ENCODE assay signal across 1 cellular context in genomic region chr11:80085563-80085962, GRCh38.
TF ChIP-seq lines count a peak whose summit lies in the region.

No MANE protein-coding gene starts in this region.

TF ChIP-seq in H1, 55 proteins besides CTCF, POLR2A, EP300 and RAD21:
- TF ChIP-seq CEBPB (IDR thresholded peaks at IDR 0.05; ENCODE audit: low read depth, low read length) (no peak), BCL11A (IDR thresholded peaks at IDR 0.05; ENCODE audit: low read depth in 2 of 2, low read length in 2 of 2) (no peak), CHD2 (IDR thresholded peaks at IDR 0.05; ENCODE audit: low read length) (no peak), CBX5 (IDR thresholded peaks at IDR 0.05; ENCODE audit: low read depth, low read length) (no peak), SP2 (IDR thresholded peaks at IDR 0.05; ENCODE audit: low read length) (no peak), MAFK (IDR thresholded peaks at IDR 0.05; ENCODE audit: low read depth, low read length) (no peak), SIN3A (conservative IDR thresholded peaks at IDR 0.05 in 1 of 2, IDR thresholded peaks at IDR 0.05 in 1 of 2; ENCODE audit: low read depth in 1 of 2, low read length in 2 of 2) (no peak), TBP (IDR thresholded peaks at IDR 0.05; ENCODE audit: low read depth, low read length) (no peak), KDM5A (IDR thresholded peaks at IDR 0.05; ENCODE audit: low read length) (no peak), CHD7 (IDR thresholded peaks at IDR 0.05; ENCODE audit: insufficient replicate concordance, low read length) (no peak), EZH2 (IDR thresholded peaks at IDR 0.05; ENCODE audit: low read depth, low read length, severe bottlenecking) (no peak), PHF8 (conservative IDR thresholded peaks at IDR 0.05; ENCODE audit: low read depth, low read length) (no peak), TAF7 (optimal IDR thresholded peaks at IDR 0.05; ENCODE audit: borderline replicate concordance, low read depth, low read length) (no peak), RNF2 (IDR thresholded peaks at IDR 0.05; ENCODE audit: borderline replicate concordance, low read depth, low read length, missing control alignments, poor library complexity, severe bottlenecking) (no peak), POLR2AphosphoS5 (IDR thresholded peaks at IDR 0.05; ENCODE audit: low read depth, low read length) (no peak), BRCA1 (IDR thresholded peaks at IDR 0.05; ENCODE audit: low read depth, low read length) (no peak), GTF2F1 (IDR thresholded peaks at IDR 0.05; ENCODE audit: borderline replicate concordance, low read depth, low read length) (no peak), SIX5 (IDR thresholded peaks at IDR 0.05; ENCODE audit: low read depth, low read length) (no peak)
TF ChIP-seq in H1: peak in this region for 0.
